ENCODE assay signal across 21 cellular contexts in genomic region chr11:78425436-78425835, GRCh38. TPM values are rescaled to one million over a fixed set of nuclear protein-coding genes. Genes with fewer than 3 reads are reported as not detected.
A peak's percentile ranks its signal among the peaks of the same experiment; 100 is the strongest.
DNase-seq lines count a peak whose midpoint lies in the region; ATAC-seq and TF ChIP-seq lines count a peak whose summit lies in the region.
"Had no signal": no experiment of that assay in that cellular context is flagged by ENCODE, and none has a peak within 500 bp of the region (broad histone marks: within the 10 kb centered on the region; RNA-seq: fewer than 3 reads in every experiment).

No MANE protein-coding gene starts in this region.

- H3K27me3 Mint-ChIP-seq in stimulated activated naive CD8-positive, alpha-beta T cell treated with anti-CD3 and anti-CD28 coated beads, Interleukin-15, Interleukin-2, amounts not matched to agents 100 ng/mL and 50 ng/mL, for 24 hours, result peaks cover 3% of the 10 kb centered on the region
- no peaks in the 10 kb centered on the region for H3K27me3 Mint-ChIP-seq in nephron (ENCODE audit: low read depth)

- no peak overlapping the region for H3K4me3 ChIP-seq in adrenal gland
- H3K4me3 ChIP-seq: gastrocnemius medialis, GM23248, K562, SJSA1 had no signal

- WGBS in adrenal gland, 4 donors, result 48 to 62% (median 58%) methylated on average over 3 of the region's 3 CpGs

- H3K4me3 Mint-ChIP-seq in stimulated activated naive CD8-positive, alpha-beta T cell treated with anti-CD3 and anti-CD28 coated beads, Interleukin-15, Interleukin-2, amounts not matched to agents 100 ng/mL and 50 ng/mL, for 24 hours, result no peak overlapping the region
- peak overlapping the region in 1 of 3 experiments; percentile 26 for H3K4me3 Mint-ChIP-seq in nephron
- H3K4me3 Mint-ChIP-seq: activated naive CD4-positive, alpha-beta T cell treated with anti-CD3 and anti-CD28 coated beads for 36 hours; activated T-cell treated with anti-CD3 and anti-CD28 coated beads, Interleukin-2, amount 50 U/mL, for 4 hours; CD8-positive, alpha-beta T cell; neural crest cell had no signal

- intact Hi-C loops in adrenal gland (cut with DNase I), result loop anchor here in 1 of 2 donors (10.0 kb wide), 1 partner anchor 181 kb away; no protein-coding TSS in a partner anchor

- ATAC-seq in stimulated activated naive CD8-positive, alpha-beta T cell treated with anti-CD3 and anti-CD28 coated beads, Interleukin-15, Interleukin-2, amounts not matched to agents 100 U/mL and 50 U/mL, for 24 hours, result no peak
- ATAC-seq: activated CD4-positive, CD25-positive, alpha-beta regulatory T cell treated with anti-CD3 and anti-CD28 coated beads, Interleukin-2, amount 50 U/mL, for 24 hours; activated T-cell treated with anti-CD3 and anti-CD28 coated beads, Interleukin-2, amount 50 U/mL, for 4 hours; CD8-positive, alpha-beta T cell; gastrocnemius medialis; K562 had no signal

- TF ChIP-seq POLR2A in adrenal gland (IDR thresholded peaks at IDR 0.05), result no peak

- H3K27ac ChIP-seq in adrenal gland (peak overlapping the region in 3 of 5 donors; percentile 5 to 66 (median 40)), substantia nigra (ENCODE audit: low read depth, low read length, poor library complexity, severe bottlenecking) (no peak overlapping the region)
- H3K27ac ChIP-seq: GM23248, SJSA1 had no signal

- peak overlapping the region; percentile 33 for H3K27ac Mint-ChIP-seq in stimulated activated naive CD8-positive, alpha-beta T cell treated with anti-CD3 and anti-CD28 coated beads, Interleukin-15, Interleukin-2, amounts not matched to agents 100 ng/mL and 50 ng/mL, for 24 hours
- H3K27ac Mint-ChIP-seq in nephron, result peak overlapping the region in 2 of 3 experiments; percentile 73 to 88
- H3K27ac Mint-ChIP-seq: activated naive CD4-positive, alpha-beta T cell treated with anti-CD3 and anti-CD28 coated beads for 36 hours; CD8-positive, alpha-beta T cell had no signal

- peaks cover 4% of the 10 kb centered on the region for H3K36me3 Mint-ChIP-seq in stimulated activated naive CD8-positive, alpha-beta T cell treated with anti-CD3 and anti-CD28 coated beads, Interleukin-15, Interleukin-2, amounts not matched to agents 100 ng/mL and 50 ng/mL, for 24 hours (ENCODE audit: low read depth)
- no peaks in the 10 kb centered on the region for H3K36me3 Mint-ChIP-seq in nephron (ENCODE audit: low read depth)

- DNase-seq in stimulated activated naive CD8-positive, alpha-beta T cell treated with anti-CD3 and anti-CD28 coated beads, Interleukin-15, Interleukin-2, amounts not matched to agents 100 U/mL and 50 U/mL, for 24 hours, result no peak
- DNase-seq in adrenal gland (no peak), substantia nigra (lab: John Stamatoyannopoulos, UW) (no peak), HEK293T (ENCODE audit: extremely low spot score) (no peak), NCI-H2107 treated with DMSO at 0.1 percent for 48 hours (lab: John Stamatoyannopoulos, UW; ENCODE audit: unreplicated experiment) (no peak), GDM1 (lab: John Stamatoyannopoulos, UW) (no peak)
- DNase-seq: activated naive CD4-positive, alpha-beta T cell treated with anti-CD3 and anti-CD28 coated beads for 36 hours; activated T-cell treated with anti-CD3 and anti-CD28 coated beads, Interleukin-2, amount 50 U/mL, for 4 hours; caudate nucleus; CD8-positive, alpha-beta T cell; gastrocnemius medialis; NCI-H1694; NCI-H2227 treated with DMSO at 0.1 percent for 48 hours; small intestine had no signal

- no peaks in the 10 kb centered on the region for H3K9me3 ChIP-seq in adrenal gland (replicated peaks in 1 of 3)
- H3K9me3 ChIP-seq: gastrocnemius medialis, SJSA1 had no signal

- H3K9me3 Mint-ChIP-seq in stimulated activated naive CD8-positive, alpha-beta T cell treated with anti-CD3 and anti-CD28 coated beads, Interleukin-15, Interleukin-2, amounts not matched to agents 100 ng/mL and 50 ng/mL, for 24 hours, result no peaks in the 10 kb centered on the region
- no peaks in the 10 kb centered on the region for H3K9me3 Mint-ChIP-seq in nephron
- H3K9me3 Mint-ChIP-seq: activated naive CD4-positive, alpha-beta T cell treated with anti-CD3 and anti-CD28 coated beads for 36 hours; activated T-cell treated with anti-CD3 and anti-CD28 coated beads, Interleukin-2, amount 50 U/mL, for 4 hours; CD8-positive, alpha-beta T cell; neural crest cell had no signal

- H3K36me3 ChIP-seq in adrenal gland (replicated peaks in 1 of 2), result no peaks in the 10 kb centered on the region
- H3K36me3 ChIP-seq: gastrocnemius medialis, SJSA1 had no signal

- POLR2A ChIA-PET in HEK293T (lab: Yijun Ruan, JAX), result no interaction called here

- no peaks in the 10 kb centered on the region for H3K27me3 ChIP-seq in adrenal gland
- H3K27me3 ChIP-seq: gastrocnemius medialis, SJSA1 had no signal

- peaks cover 0 to 21% of the 10 kb centered on the region in 2 donors for H3K4me1 ChIP-seq in adrenal gland (replicated peaks in 1 of 2)
- H3K4me1 ChIP-seq: SJSA1 had no signal

- TF ChIP-seq CTCF in adrenal gland (IDR thresholded peaks at IDR 0.05) (no peak), nephron (IDR thresholded peaks at IDR 0.05; ENCODE audit: unreplicated experiment in 3 of 3) (no peak)

- peaks cover 63% of the 10 kb centered on the region for H3K4me1 Mint-ChIP-seq in stimulated activated naive CD8-positive, alpha-beta T cell treated with anti-CD3 and anti-CD28 coated beads, Interleukin-15, Interleukin-2, amounts not matched to agents 100 ng/mL and 50 ng/mL, for 24 hours (ENCODE audit: low read depth)
- peaks cover 29% of the 10 kb centered on the region for H3K4me1 Mint-ChIP-seq in nephron

- CTCF ChIA-PET in HEK293T (lab: Yijun Ruan, JAX), result no interaction called here

TF ChIP-seq in HEK293T, 16 proteins besides CTCF, POLR2A, EP300 and RAD21:
- TF ChIP-seq LEF1 (IDR thresholded peaks at IDR 0.05; ENCODE audit: borderline replicate concordance) (no peak), ZNF384 (IDR thresholded peaks at IDR 0.05) (no peak), TARDBP (IDR thresholded peaks at IDR 0.05) (no peak), HDGF (IDR thresholded peaks at IDR 0.05; ENCODE audit: borderline replicate concordance) (no peak), FOXK2 (IDR thresholded peaks at IDR 0.05) (no peak), L3MBTL2 (conservative IDR thresholded peaks at IDR 0.05) (no peak), SUZ12 (IDR thresholded peaks at IDR 0.05) (no peak), CTBP1 (IDR thresholded peaks at IDR 0.05; ENCODE audit: borderline replicate concordance) (no peak), NFRKB (IDR thresholded peaks at IDR 0.05) (no peak), ARNT (IDR thresholded peaks at IDR 0.05) (no peak), BHLHE40 (IDR thresholded peaks at IDR 0.05; ENCODE audit: borderline replicate concordance) (no peak), SP1 (IDR thresholded peaks at IDR 0.05) (no peak)
- TF ChIP-seq, protein P1, sequence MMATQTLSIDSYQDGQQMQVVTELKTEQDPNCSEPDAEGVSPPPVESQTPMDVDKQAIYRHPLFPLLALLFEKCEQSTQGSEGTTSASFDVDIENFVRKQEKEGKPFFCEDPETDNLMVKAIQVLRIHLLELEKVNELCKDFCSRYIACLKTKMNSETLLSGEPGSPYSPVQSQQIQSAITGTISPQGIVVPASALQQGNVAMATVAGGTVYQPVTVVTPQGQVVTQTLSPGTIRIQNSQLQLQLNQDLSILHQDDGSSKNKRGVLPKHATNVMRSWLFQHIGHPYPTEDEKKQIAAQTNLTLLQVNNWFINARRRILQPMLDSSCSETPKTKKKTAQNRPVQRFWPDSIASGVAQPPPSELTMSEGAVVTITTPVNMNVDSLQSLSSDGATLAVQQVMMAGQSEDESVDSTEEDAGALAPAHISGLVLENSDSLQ (IDR thresholded peaks at IDR 0.05), result no peak
TF ChIP-seq in HEK293T: peak in this region for 0.

RNA-seq across cellular contexts. Expression of gene GAB2, which starts 7.8 kb away (rescaled TPM):
- 10 to 100 TPM in 7 of 8 donors, 1 to 10 TPM in 1; 2.4 to 22.4 (median 18.5) TPM for total RNA-seq in adrenal gland
- polyA plus RNA-seq in adrenal gland, result 10 to 100 TPM in 1 of 3 donors, 1 to 10 TPM in 2; 3.6 to 10.7 (median 8.7) TPM
